ENCODE assay signal across 11 cellular contexts in the genomic region with DNA sequence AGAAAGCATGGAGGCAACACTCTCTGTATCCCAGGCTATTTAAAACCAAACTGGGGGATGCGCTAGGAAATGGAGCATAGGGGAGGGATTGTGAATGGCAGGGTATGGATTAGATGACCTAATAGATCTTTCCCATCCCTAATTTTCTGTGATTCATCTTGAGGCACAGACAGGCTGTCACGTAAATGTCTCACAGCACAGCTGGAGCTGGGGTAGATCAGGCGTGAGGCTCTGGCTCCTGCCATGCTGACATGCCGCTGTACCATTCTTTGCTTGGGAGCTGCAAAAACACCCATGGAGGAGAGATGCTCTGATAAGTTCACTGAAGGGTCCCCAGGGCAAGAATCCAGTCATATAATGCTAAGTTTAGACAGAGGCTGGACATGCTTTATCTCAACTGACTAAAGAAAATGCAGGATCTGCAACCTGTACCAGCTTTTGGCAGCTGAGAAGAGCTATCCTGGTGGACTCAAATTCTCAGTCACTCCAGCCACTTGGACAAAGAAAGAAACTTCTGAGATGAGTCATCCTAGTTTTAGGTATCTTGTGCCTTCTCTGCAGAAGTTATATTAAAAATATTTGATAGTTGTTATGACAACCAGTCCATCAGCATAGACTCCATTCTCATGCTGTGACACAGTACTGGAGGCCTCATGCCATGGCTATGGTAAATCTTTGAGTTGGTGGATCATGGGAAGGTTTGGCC.
A peak's percentile ranks its signal among the peaks of the same experiment; 100 is the strongest.
DNase-seq lines count a peak whose midpoint lies in the region; ATAC-seq and TF ChIP-seq lines count a peak whose summit lies in the region.
"Had no signal": no experiment of that assay in that cellular context is flagged by ENCODE, and none has a peak within 500 bp of the region (broad histone marks: within the 10 kb centered on the region; RNA-seq: fewer than 3 reads in every experiment).

No MANE protein-coding gene starts in this region.

- ATAC-seq in left ventricle myocardium superior (peak; percentile 54), right cardiac atrium (no peak), foreskin keratinocyte (peak; percentile 68)

- H3K9me3 ChIP-seq in right cardiac atrium (ENCODE audit: control insufficient read depth, low read length), result no peaks in the 10 kb centered on the region
- H3K9me3 ChIP-seq in tibial nerve, result no peaks in the 10 kb centered on the region
- H3K9me3 ChIP-seq: upper lobe of left lung had no signal

- H3K27me3 ChIP-seq in right cardiac atrium (ENCODE audit: control insufficient read depth, insufficient read depth) (no peaks in the 10 kb centered on the region), foreskin keratinocyte (no peaks in the 10 kb centered on the region), tibial nerve (no peaks in the 10 kb centered on the region)
- H3K27me3 ChIP-seq: upper lobe of left lung had no signal

- no peak overlapping the region for H3K27ac ChIP-seq in right cardiac atrium (ENCODE audit: low read length)
- peak overlapping the region; percentile 39 for H3K27ac ChIP-seq in foreskin keratinocyte
- no peak overlapping the region for H3K27ac ChIP-seq in tibial nerve
- H3K27ac ChIP-seq: upper lobe of left lung had no signal

- 78% methylated on average over 4 of the region's 4 CpGs for WGBS in right cardiac atrium
- WGBS in tibial nerve, 2 donors, result 91 to 94% methylated on average over 4 of the region's 4 CpGs

- no peaks in the 10 kb centered on the region for H3K36me3 ChIP-seq in tibial nerve
- H3K36me3 ChIP-seq: upper lobe of left lung had no signal

- intact Hi-C loops in left ventricle myocardium superior (cut with micrococcal nuclease) (no loop called here), right cardiac atrium (cut with DNase I) (no loop called here)

- TF ChIP-seq CTCF in WI38 (IDR thresholded peaks at IDR 0.05; ENCODE audit: low read depth, low read length) (no peak), foreskin keratinocyte (conservative IDR thresholded peaks at IDR 0.05) (no peak), tibial nerve (IDR thresholded peaks at IDR 0.05) (no peak)

- TF ChIP-seq POLR2A in tibial nerve (IDR thresholded peaks at IDR 0.05), result no peak

- H3K4me3 ChIP-seq in right cardiac atrium (ENCODE audit: low read length), result no peak overlapping the region
- peak overlapping the region; percentile 40 for H3K4me3 ChIP-seq in WI38 (ENCODE audit: low read depth, low read length)
- H3K4me3 ChIP-seq in tibial nerve, result no peak overlapping the region
- H3K4me3 ChIP-seq: upper lobe of left lung had no signal

- no peak for TF ChIP-seq EP300 in tibial nerve (IDR thresholded peaks at IDR 0.05)

- peaks cover 3% of the 10 kb centered on the region for H3K4me1 ChIP-seq in right cardiac atrium (ENCODE audit: control insufficient read depth, insufficient read depth, low read length)
- peaks cover 12% of the 10 kb centered on the region for H3K4me1 ChIP-seq in foreskin keratinocyte
- H3K4me1 ChIP-seq in tibial nerve, result no peaks in the 10 kb centered on the region
- H3K4me1 ChIP-seq: upper lobe of left lung had no signal

- DNase-seq in left ventricle myocardium superior (no peak), right cardiac atrium (no peak), foreskin keratinocyte (peak; percentile 22), NCI-H2227 (lab: John Stamatoyannopoulos, UW; ENCODE audit: unreplicated experiment) (no peak), DMS 273 (lab: John Stamatoyannopoulos, UW; ENCODE audit: unreplicated experiment) (no peak), NOMO-1 (lab: John Stamatoyannopoulos, UW; ENCODE audit: unreplicated experiment in 2 of 2) (no peak), tibial nerve (ENCODE audit: low spot score in 2 of 2) (no peak)
- DNase-seq: CD4-positive, alpha-beta memory T cell; NCI-H510A; upper lobe of left lung had no signal

Comparison
In these comparisons a context has a peak if more than half of its experiments do, and no peak if none do; other contexts are left out.
1. ATAC-seq: peak in left ventricle myocardium superior (single experiment) and foreskin keratinocyte (single experiment); none in right cardiac atrium (0 of 2).
2. DNase-seq: peak in foreskin keratinocyte (2 of 2); none in left ventricle myocardium superior (single experiment), right cardiac atrium (0 of 3), NCI-H2227 (single experiment), DMS 273 (single experiment), NOMO-1 (0 of 2) and tibial nerve (0 of 2).